In genomic region chr3:187665010-187665409, GRCh38 we compare ENCODE assay signal across 19 cellular contexts. TPM values are rescaled to one million over a fixed set of nuclear protein-coding genes. Genes with fewer than 3 reads are reported as not detected.
DNase-seq lines count a peak whose midpoint lies in the region; ATAC-seq and TF ChIP-seq lines count a peak whose summit lies in the region.
"Had no signal": no experiment of that assay in that cellular context is flagged by ENCODE, and none has a peak within 500 bp of the region (broad histone marks: within the 10 kb centered on the region; RNA-seq: fewer than 3 reads in every experiment).

No MANE protein-coding gene starts in this region.

- H3K4me1 Mint-ChIP-seq in activated CD4-positive, alpha-beta T cell treated with anti-CD3 and anti-CD28 coated beads for 36 hours, result peaks cover 15% of the 10 kb centered on the region
- peaks cover 22% of the 10 kb centered on the region for H3K4me1 Mint-ChIP-seq in activated T-cell treated with anti-CD3 and anti-CD28 coated beads, Interleukin-2, amount 50 U/mL, for 72 hours (ENCODE audit: low read depth)

- no peaks in the 10 kb centered on the region for H4K20me1 ChIP-seq in OCI-LY3 (ENCODE audit: insufficient read depth, low read length)
- H4K20me1 ChIP-seq: BLaER1 had no signal

- no peak overlapping the region for H3K4me3 ChIP-seq in OCI-LY3 (ENCODE audit: low read length)
- H3K4me3 ChIP-seq: A549, BLaER1, GM23248, HAP-1 had no signal

- POLR2A ChIA-PET in activated CD4-positive, alpha-beta T cell treated with anti-CD3 and anti-CD28 coated beads for 36 hours (lab: Charles Lee), result no interaction called here

- ATAC-seq in activated CD4-positive, alpha-beta T cell treated with anti-CD3 and anti-CD28 coated beads for 36 hours, result peak; percentile 82
- peak; percentile 58 to 72 for ATAC-seq in activated T-cell treated with anti-CD3 and anti-CD28 coated beads, Interleukin-2, amount 50 U/mL, for 72 hours (replicated peaks in 1 of 2)
- peak; percentile 40 for ATAC-seq in stimulated activated naive CD8-positive, alpha-beta T cell treated with anti-CD3 and anti-CD28 coated beads, Interleukin-15, Interleukin-2, amounts not matched to agents 100 U/mL and 50 U/mL, for 24 hours
- ATAC-seq: A549 had no signal

- intact Hi-C loops in activated CD4-positive, alpha-beta T cell treated with anti-CD3 and anti-CD28 coated beads for 36 hours (cut with DNase I, micrococcal nuclease), result no loop called here

- H3K27me3 ChIP-seq in OCI-LY3 (ENCODE audit: low read depth, low read length), result peaks cover 40% of the 10 kb centered on the region
- H3K27me3 ChIP-seq: BLaER1 had no signal

- H3K79me2 ChIP-seq in OCI-LY3 (ENCODE audit: low read length), result no peaks in the 10 kb centered on the region

- peak overlapping the region; percentile 31 for H3K4me2 ChIP-seq in OCI-LY3 (ENCODE audit: low read length)
- H3K4me2 ChIP-seq: A549, BLaER1 had no signal

- DNase-seq in activated CD4-positive, alpha-beta T cell treated with anti-CD3 and anti-CD28 coated beads for 36 hours, result no peak
- no peak for DNase-seq in activated CD4-positive, alpha-beta T cell treated with anti-CD3 and anti-CD28 coated beads for 4 hours
- DNase-seq in activated T-cell treated with anti-CD3 and anti-CD28 coated beads, Interleukin-2, amount 50 U/mL, for 72 hours, result no peak
- DNase-seq in activated T-cell treated with anti-CD3 and anti-CD28 coated beads for 4 hours, result no peak
- no peak for DNase-seq in stimulated activated naive CD8-positive, alpha-beta T cell treated with anti-CD3 and anti-CD28 coated beads, Interleukin-15, Interleukin-2, amounts not matched to agents 100 U/mL and 50 U/mL, for 24 hours
- no peak for DNase-seq in NCI-H1417 treated with DMSO at 0.1 percent for 48 hours (lab: John Stamatoyannopoulos, UW)
- DNase-seq: CD4-positive, alpha-beta memory T cell; DMS153; DMS79; GDM1; GM23248 had no signal

- no peak overlapping the region for H3K27ac Mint-ChIP-seq in activated CD4-positive, alpha-beta T cell treated with anti-CD3 and anti-CD28 coated beads for 36 hours
- H3K27ac Mint-ChIP-seq in activated T-cell treated with anti-CD3 and anti-CD28 coated beads, Interleukin-2, amount 50 U/mL, for 72 hours, result no peak overlapping the region
- H3K27ac Mint-ChIP-seq: CD14-positive monocyte; CD4-positive, alpha-beta memory T cell had no signal

- no peaks in the 10 kb centered on the region for H3K9me3 Mint-ChIP-seq in activated CD4-positive, alpha-beta T cell treated with anti-CD3 and anti-CD28 coated beads for 36 hours (ENCODE audit: low read depth)
- H3K9me3 Mint-ChIP-seq in activated T-cell treated with anti-CD3 and anti-CD28 coated beads, Interleukin-2, amount 50 U/mL, for 72 hours, result peaks cover 0 to 3% of the 10 kb centered on the region in 2 donors

- H3K9me3 ChIP-seq in OCI-LY3 (ENCODE audit: insufficient read depth, low read length), result peaks cover 7% of the 10 kb centered on the region; the same call in 1 of the 2 replicates
- H3K9me3 ChIP-seq: A549, BLaER1, HAP-1 had no signal

- TF ChIP-seq CTCF in OCI-LY3 (IDR thresholded peaks at IDR 0.05; ENCODE audit: low read depth, low read length), result no peak

- H3K4me1 ChIP-seq in OCI-LY3 (ENCODE audit: low read length), result peaks cover 30% of the 10 kb centered on the region
- H3K4me1 ChIP-seq: A549, HAP-1 had no signal

- H2AFZ ChIP-seq in OCI-LY3 (ENCODE audit: low read depth, low read length), result no peak overlapping the region
- H2AFZ ChIP-seq: GM23248 had no signal

- no peaks in the 10 kb centered on the region for H3K36me3 Mint-ChIP-seq in activated CD4-positive, alpha-beta T cell treated with anti-CD3 and anti-CD28 coated beads for 36 hours (ENCODE audit: low read depth)
- H3K36me3 Mint-ChIP-seq in activated T-cell treated with anti-CD3 and anti-CD28 coated beads, Interleukin-2, amount 50 U/mL, for 72 hours (ENCODE audit: insufficient read depth in 2 of 2), result peaks cover 0 to 4% of the 10 kb centered on the region in 2 donors
- H3K36me3 Mint-ChIP-seq: CD14-positive monocyte; CD4-positive, alpha-beta memory T cell had no signal

- CTCF ChIA-PET in activated CD4-positive, alpha-beta T cell treated with anti-CD3 and anti-CD28 coated beads for 36 hours (lab: Charles Lee), result interaction anchor here (1.0 to 1.6 kb wide), 5 partner anchors 8 to 345 kb away, joined by 4 to 11 read pairs (median 6); no protein-coding TSS in a partner anchor

- no peaks in the 10 kb centered on the region for H3K36me3 ChIP-seq in OCI-LY3 (replicated peaks; ENCODE audit: low read depth, low read length)
- H3K36me3 ChIP-seq: BLaER1, HAP-1 had no signal

- no peak overlapping the region for H3K4me3 Mint-ChIP-seq in activated CD4-positive, alpha-beta T cell treated with anti-CD3 and anti-CD28 coated beads for 36 hours
- H3K4me3 Mint-ChIP-seq in activated T-cell treated with anti-CD3 and anti-CD28 coated beads, Interleukin-2, amount 50 U/mL, for 72 hours, result no peak overlapping the region
- H3K4me3 Mint-ChIP-seq: CD4-positive, alpha-beta memory T cell had no signal

- no peak overlapping the region for H3K9ac ChIP-seq in OCI-LY3 (ENCODE audit: low read length)
- H3K9ac ChIP-seq: BLaER1, GM23248 had no signal

- peaks cover 52% of the 10 kb centered on the region for H3K27me3 Mint-ChIP-seq in activated CD4-positive, alpha-beta T cell treated with anti-CD3 and anti-CD28 coated beads for 36 hours
- peaks cover 82% of the 10 kb centered on the region for H3K27me3 Mint-ChIP-seq in activated T-cell treated with anti-CD3 and anti-CD28 coated beads, Interleukin-2, amount 50 U/mL, for 72 hours (ENCODE audit: low read depth)

- no peak overlapping the region for H3K27ac ChIP-seq in OCI-LY3 (ENCODE audit: low read length)
- H3K27ac ChIP-seq: 22Rv1, A549, BLaER1, GM23248 had no signal

RNA-seq across cellular contexts. Expression of gene SST, which starts 5.2 kb away (rescaled TPM):
- total RNA-seq in activated CD4-positive, alpha-beta T cell treated with anti-CD3 and anti-CD28 coated beads for 36 hours, result not detected
- not detected for total RNA-seq in activated T-cell treated with anti-CD3 and anti-CD28 coated beads, Interleukin-2, amount 50 U/mL, for 72 hours
- total RNA-seq: CD4-positive, alpha-beta memory T cell; Daoy; GM23248; H4 had no signal

RNA-seq across cellular contexts. Expression of gene RTP2, which starts 37.3 kb away (rescaled TPM):
- not detected for total RNA-seq in activated CD4-positive, alpha-beta T cell treated with anti-CD3 and anti-CD28 coated beads for 36 hours
- total RNA-seq in activated T-cell treated with anti-CD3 and anti-CD28 coated beads, Interleukin-2, amount 50 U/mL, for 72 hours, result not detected
- total RNA-seq: CD4-positive, alpha-beta memory T cell; Daoy; GM23248; H4 had no signal
